Comparison of ENCODE assay signal across 9 cellular contexts in the genomic region with DNA sequence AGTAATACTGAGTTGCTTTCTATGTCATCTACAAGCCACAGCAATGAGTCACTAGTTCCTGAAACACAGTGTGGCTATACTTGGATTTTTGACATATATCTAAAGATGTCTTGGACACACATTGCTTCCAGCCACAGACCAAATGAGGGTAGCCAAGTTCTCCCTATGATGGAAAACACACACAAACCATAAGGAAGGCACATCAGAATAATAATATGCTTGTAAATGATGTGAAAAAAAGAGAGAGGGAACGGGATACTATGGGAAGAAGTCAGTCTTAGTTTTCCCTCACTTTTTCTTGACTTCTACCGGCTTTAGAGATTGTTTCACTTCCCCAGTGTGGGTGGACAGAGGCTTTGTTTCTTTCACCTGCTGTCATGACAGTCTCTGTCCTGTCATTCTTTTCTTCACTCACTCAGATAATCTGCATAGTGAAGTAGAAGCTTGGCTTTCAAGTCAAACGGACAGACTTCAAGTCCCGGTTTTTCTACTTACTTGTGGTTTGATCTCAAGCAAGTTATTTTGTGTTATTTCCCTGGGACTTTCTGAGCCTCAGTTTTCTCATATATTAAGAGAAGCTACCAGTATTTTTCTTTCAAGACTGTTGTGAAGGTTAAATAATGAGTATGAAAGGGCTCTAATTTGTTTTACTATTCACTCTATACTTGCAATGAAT. TPM values are rescaled to one million over a fixed set of nuclear protein-coding genes. Genes with fewer than 3 reads are reported as not detected.
DNase-seq lines count a peak whose midpoint lies in the region; ATAC-seq and TF ChIP-seq lines count a peak whose summit lies in the region.
"Had no signal": no experiment of that assay in that cellular context is flagged by ENCODE, and none has a peak within 500 bp of the region (broad histone marks: within the 10 kb centered on the region; RNA-seq: fewer than 3 reads in every experiment).

No MANE protein-coding gene starts in this region.

- peak overlapping the region; percentile 64 for H3K4me3 Mint-ChIP-seq in activated CD8-positive, alpha-beta T cell treated with anti-CD3 and anti-CD28 coated beads for 36 hours

- POLR2A ChIA-PET in activated CD8-positive, alpha-beta T cell treated with anti-CD3 and anti-CD28 coated beads for 36 hours (lab: Charles Lee) = interaction anchor here (0.6 to 0.7 kb wide), 2 partner anchors 106 to 1033 kb away, joined by 3 to 4 read pairs; no protein-coding TSS in a partner anchor

- CTCF ChIA-PET in activated CD8-positive, alpha-beta T cell treated with anti-CD3 and anti-CD28 coated beads for 36 hours (lab: Charles Lee) = no interaction called here

- H3K36me3 Mint-ChIP-seq in activated CD8-positive, alpha-beta T cell treated with anti-CD3 and anti-CD28 coated beads for 36 hours (ENCODE audit: low read depth) = peaks cover 9% of the 10 kb centered on the region

- TF ChIP-seq CTCF in GM10266 (IDR thresholded peaks at IDR 0.05; ENCODE audit: control insufficient read depth, insufficient read depth, low read depth, missing control alignments) = no peak
- TF ChIP-seq CTCF in activated CD8-positive, alpha-beta T cell treated with anti-CD3 and anti-CD28 coated beads for 36 hours (IDR thresholded peaks at IDR 0.05) = no peak

- no peaks in the 10 kb centered on the region for H3K9me3 Mint-ChIP-seq in activated CD8-positive, alpha-beta T cell treated with anti-CD3 and anti-CD28 coated beads for 36 hours

- DNase-seq in GM10266 (ENCODE audit: extremely low spot score) (peak; percentile 15), cerebellar nuclear complex (lab: John Stamatoyannopoulos, UW) (no peak), dedifferentiated amniotic fluid mesenchymal stem cell (ENCODE audit: extremely low spot score) (no peak), D341Med (ENCODE audit: low spot score) (no peak)
- peak; percentile 38 for DNase-seq in activated CD8-positive, alpha-beta T cell treated with anti-CD3 and anti-CD28 coated beads for 36 hours
- DNase-seq in activated CD4-positive, CD25-positive, alpha-beta regulatory T cell (lab: John Stamatoyannopoulos, UW) = no peak
- DNase-seq: NCI-H2107 had no signal

- peak overlapping the region; percentile 96 for H3K27ac Mint-ChIP-seq in activated CD8-positive, alpha-beta T cell treated with anti-CD3 and anti-CD28 coated beads for 36 hours

- intact Hi-C loops in activated CD8-positive, alpha-beta T cell treated with anti-CD3 and anti-CD28 coated beads for 36 hours (cut with micrococcal nuclease) = loop anchor here (5.0 kb wide), 1 partner anchor 33 kb away; a partner anchor contains a TSS

- H3K4me1 Mint-ChIP-seq in activated CD8-positive, alpha-beta T cell treated with anti-CD3 and anti-CD28 coated beads for 36 hours (ENCODE audit: low read depth) = peaks cover 21% of the 10 kb centered on the region

- no peaks in the 10 kb centered on the region for H3K27me3 Mint-ChIP-seq in activated CD8-positive, alpha-beta T cell treated with anti-CD3 and anti-CD28 coated beads for 36 hours

- ATAC-seq in GM19372 (IDR thresholded peaks at IDR 0.05; ENCODE audit: low read depth, unreplicated experiment) (peak; percentile 93), HG03095 (IDR thresholded peaks at IDR 0.05; ENCODE audit: unreplicated experiment) (peak; percentile 100)
- peak; percentile 93 for ATAC-seq in activated CD8-positive, alpha-beta T cell treated with anti-CD3 and anti-CD28 coated beads for 36 hours

RNA-seq across cellular contexts. Expression of a gene that starts 34.7 kb away (rescaled TPM):
- 10 to 100 TPM; 42.1 to 42.2 TPM for total RNA-seq in activated CD8-positive, alpha-beta T cell treated with anti-CD3 and anti-CD28 coated beads for 36 hours

Comparison
In these comparisons a context has a peak if more than half of its experiments do, and no peak if none do; other contexts are left out.
1. DNase-seq: peak in GM10266 (single experiment) and activated CD8-positive, alpha-beta T cell treated with anti-CD3 and anti-CD28 coated beads for 36 hours (single experiment); none in cerebellar nuclear complex (0 of 2), dedifferentiated amniotic fluid mesenchymal stem cell (single experiment), D341Med (single experiment) and activated CD4-positive, CD25-positive, alpha-beta regulatory T cell (0 of 4).
2. Peak in every context shown above with its lines, with median percentiles within 50 percentile points of each other: ATAC-seq.